1 cellular context compared by ENCODE assay signal in genomic region chr17:45894022-45894784, GRCh38.
A peak's percentile ranks its signal among the peaks of the same experiment; 100 is the strongest.
TF ChIP-seq lines count a peak whose summit lies in the region.

TSS of gene MAPT (plus strand) at chr17:45894554. CDS start at chr17:45962338, 67,784 bp downstream.

TF ChIP-seq in HEK293, 187 proteins besides CTCF, POLR2A, EP300 and RAD21 (continued from another document and continues in another):
- no peak for TF ChIP-seq ZSCAN5A (tag by site-specific recombination; IDR thresholded peaks at IDR 0.05)
- TF ChIP-seq ZNF23 (tag by site-specific recombination; IDR thresholded peaks at IDR 0.05; ENCODE audit: borderline replicate concordance), result no peak
- no peak for TF ChIP-seq TCF7L2 (IDR thresholded peaks at IDR 0.05; ENCODE audit: borderline replicate concordance, low read depth, low read length)
- TF ChIP-seq ZNF292 (tag by site-specific recombination; IDR thresholded peaks at IDR 0.05; ENCODE audit: borderline replicate concordance, low read depth), result no peak
- no peak for TF ChIP-seq ZNF639 (tag by site-specific recombination; IDR thresholded peaks at IDR 0.05)
- TF ChIP-seq ZNF621 (tag by site-specific recombination; IDR thresholded peaks at IDR 0.05), result no peak
- peak; percentile 91 for TF ChIP-seq PRDM10 (tag by site-specific recombination; IDR thresholded peaks at IDR 0.05)
- TF ChIP-seq EGR2 (tag by site-specific recombination; IDR thresholded peaks at IDR 0.05; ENCODE audit: low read depth), result peak; percentile 97
- peak; percentile 36; the same call in 1 of the 2 replicates for TF ChIP-seq ZNF501 (tag by site-specific recombination; IDR thresholded peaks at IDR 0.05)
- no peak for TF ChIP-seq ZNF658 (tag by site-specific recombination; IDR thresholded peaks at IDR 0.05)
- TF ChIP-seq ZBTB21 (tag by site-specific recombination; IDR thresholded peaks at IDR 0.05), result 0 out of 2 replicates have a peak, but pooled peaks have one; percentile 22
- TF ChIP-seq ZNF121 (tag by site-specific recombination; IDR thresholded peaks at IDR 0.05), result no peak
- no peak for TF ChIP-seq ZNF596 (tag by site-specific recombination; IDR thresholded peaks at IDR 0.05)
- TF ChIP-seq ZNF76 (tag by site-specific recombination; IDR thresholded peaks at IDR 0.05; ENCODE audit: borderline replicate concordance, low read depth), result 0 out of 2 replicates have a peak, but pooled peaks have one; percentile 20
- peak; percentile 95; the same call in 1 of the 2 replicates for TF ChIP-seq ZNF391 (tag by site-specific recombination; IDR thresholded peaks at IDR 0.05; ENCODE audit: borderline replicate concordance, low read depth)
- TF ChIP-seq KLF17 (tag by site-specific recombination; IDR thresholded peaks at IDR 0.05), result peak; percentile 57; the same call in 1 of the 2 replicates
- TF ChIP-seq ZNF514 (tag by site-specific recombination; IDR thresholded peaks at IDR 0.05), result no peak
- peak; percentile 68; the same call in 1 of the 2 replicates for TF ChIP-seq ZNF398 (tag by site-specific recombination; IDR thresholded peaks at IDR 0.05)
- no peak for TF ChIP-seq GLI2 (tag by site-specific recombination; IDR thresholded peaks at IDR 0.05; ENCODE audit: borderline replicate concordance, low read depth)
- peak; percentile 31; the same call in 1 of the 2 replicates for TF ChIP-seq ZBTB7A (tag by site-specific recombination; IDR thresholded peaks at IDR 0.05; ENCODE audit: low read depth)
- TF ChIP-seq ZNF600 (tag by site-specific recombination; IDR thresholded peaks at IDR 0.05), result peak; percentile 89
- no peak; the same call in 1 of the 2 replicates for TF ChIP-seq ZNF2 (tag by site-specific recombination; IDR thresholded peaks at IDR 0.05)
- no peak for TF ChIP-seq TRIM28 (IDR thresholded peaks at IDR 0.05; ENCODE audit: borderline replicate concordance, low read length)
- 0 out of 2 replicates have a peak, but pooled peaks have one; percentile 1 for TF ChIP-seq ZNF146 (tag by site-specific recombination; IDR thresholded peaks at IDR 0.05)
- TF ChIP-seq ZNF114 (tag by site-specific recombination; IDR thresholded peaks at IDR 0.05), result no peak
- 0 out of 2 replicates have a peak, but pooled peaks have one; percentile 41 for TF ChIP-seq PBX3 (CRISPR knock-in tag; IDR thresholded peaks at IDR 0.05)
- no peak for TF ChIP-seq ZNF704 (tag by site-specific recombination; IDR thresholded peaks at IDR 0.05)
- TF ChIP-seq ZNF48 (tag by site-specific recombination; IDR thresholded peaks at IDR 0.05), result no peak
- TF ChIP-seq ELK4 (IDR thresholded peaks at IDR 0.05; ENCODE audit: borderline replicate concordance, low read depth, low read length), result no peak
- TF ChIP-seq ZNF169 (tag by site-specific recombination; IDR thresholded peaks at IDR 0.05), result no peak
- TF ChIP-seq HOXD13 (CRISPR knock-in tag; IDR thresholded peaks at IDR 0.05; ENCODE audit: borderline replicate concordance), result no peak
- no peak for TF ChIP-seq ZNF362 (tag by site-specific recombination; IDR thresholded peaks at IDR 0.05)
- TF ChIP-seq ZNF777 (tag by site-specific recombination; IDR thresholded peaks at IDR 0.05; ENCODE audit: borderline replicate concordance), result no peak
- TF ChIP-seq ZNF404 (tag by site-specific recombination; IDR thresholded peaks at IDR 0.05), result no peak
- no peak; the same call in 1 of the 2 replicates for TF ChIP-seq ZBTB17 (tag by site-specific recombination; IDR thresholded peaks at IDR 0.05)
- TF ChIP-seq ZNF280D (tag by site-specific recombination; IDR thresholded peaks at IDR 0.05), result no peak
- TF ChIP-seq KLF7 (tag by site-specific recombination; IDR thresholded peaks at IDR 0.05; ENCODE audit: borderline replicate concordance), result peak; percentile 51; the same call in 1 of the 2 replicates
- no peak for TF ChIP-seq ZSCAN4 (tag by site-specific recombination; IDR thresholded peaks at IDR 0.05)
- TF ChIP-seq ZNF707 (tag by site-specific recombination; IDR thresholded peaks at IDR 0.05), result no peak
